Comparison of ENCODE assay signal across 36 cellular contexts in the genomic region with DNA sequence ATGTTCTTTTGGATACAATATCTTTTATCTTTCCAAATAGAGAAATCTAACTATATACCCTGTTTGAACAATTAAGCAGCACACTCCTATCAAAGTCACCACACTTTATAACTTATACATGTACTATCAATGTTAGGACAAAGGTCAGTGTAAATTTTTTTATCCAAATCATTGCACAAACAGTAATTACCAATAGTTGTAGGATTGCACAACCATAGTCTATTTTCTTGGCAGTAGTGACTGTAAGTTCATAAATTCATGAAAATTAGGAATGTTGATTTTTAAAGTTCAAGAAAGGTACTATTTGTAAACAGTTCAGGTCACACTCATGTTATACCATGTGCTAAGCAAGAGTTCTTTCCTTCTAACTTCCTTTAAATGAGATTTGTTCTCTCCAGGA. TPM values are rescaled to one million over a fixed set of nuclear protein-coding genes. Genes with fewer than 3 reads are reported as not detected.
"Had no signal": no experiment of that assay in that cellular context is flagged by ENCODE, and none has a peak within 500 bp of the region (broad histone marks: within the 10 kb centered on the region; RNA-seq: fewer than 3 reads in every experiment).

No MANE protein-coding gene starts in this region.

- H3K27ac ChIP-seq: KMS-11, Peyer's patch, SJSA1 had no signal

- H3K27me3 ChIP-seq: Peyer's patch, SJSA1 had no signal

- H3K36me3 Mint-ChIP-seq: activated CD4-positive, alpha-beta memory T cell treated with anti-CD3 and anti-CD28 coated beads for 36 hours; activated naive CD4-positive, alpha-beta T cell treated with anti-CD3 and anti-CD28 coated beads, Interleukin-2, amount 50 U/mL, for 72 hours; brain had no signal

- H3K4me3 ChIP-seq: Peyer's patch, SJSA1 had no signal

- H3K4me1 ChIP-seq: Peyer's patch, SJSA1 had no signal

- H3K4me2 ChIP-seq: KMS-11 had no signal

- H3K4me1 Mint-ChIP-seq: activated B cell treated with CpG ODN at 0.5 μM for 24 hours, brain had no signal

- H3K9ac ChIP-seq: KMS-11 had no signal

- H3K36me3 ChIP-seq: Peyer's patch, SJSA1 had no signal

- ATAC-seq: activated naive CD4-positive, alpha-beta T cell treated with anti-CD3 and anti-CD28 coated beads, Interleukin-2, amount 50 U/mL, for 72 hours; activated T-cell treated with anti-CD3 and anti-CD28 coated beads, Interleukin-2, amount 50 U/mL, for 4 hours; PC-3; SK-N-SH treated with all-trans-retinoic acid at 6 μM for 48 hours had no signal

- H3K9me3 ChIP-seq: Peyer's patch, SJSA1 had no signal

- H3K4me3 Mint-ChIP-seq: activated B cell treated with CpG ODN at 0.5 μM for 24 hours; activated CD4-positive, alpha-beta memory T cell treated with anti-CD3 and anti-CD28 coated beads for 36 hours; activated naive CD4-positive, alpha-beta T cell treated with anti-CD3 and anti-CD28 coated beads for 36 hours; activated T-cell treated with anti-CD3 and anti-CD28 coated beads, Interleukin-2, amount 50 U/mL, for 4 hours; activated T-helper 1 cell treated with anti-CD3 and anti-CD28 coated beads, Interleukin-12 subunit alpha, Interleukin-12 subunit beta, Interleukin-2, Interleukin-4 antibody, amounts not matched to agents 30 ng/mL and 10 ng/mL and 1 ng/mL, durations not matched to agents 14 hours and 24 hours and 36 hours; brain had no signal

- H3K9me3 Mint-ChIP-seq: activated B cell treated with CpG ODN at 0.5 μM for 24 hours; activated CD4-positive, alpha-beta memory T cell treated with anti-CD3 and anti-CD28 coated beads for 36 hours; activated naive CD4-positive, alpha-beta T cell treated with anti-CD3 and anti-CD28 coated beads for 36 hours; activated naive CD4-positive, alpha-beta T cell treated with anti-CD3 and anti-CD28 coated beads, Interleukin-2, amount 50 U/mL, for 72 hours; activated T-cell treated with anti-CD3 and anti-CD28 coated beads, Interleukin-2, amount 50 U/mL, for 4 hours; activated T-helper 1 cell treated with anti-CD3 and anti-CD28 coated beads, Interleukin-12 subunit alpha, Interleukin-12 subunit beta, Interleukin-2, Interleukin-4 antibody, amounts not matched to agents 30 ng/mL and 10 ng/mL and 1 ng/mL, durations not matched to agents 14 hours and 24 hours and 36 hours; brain had no signal

- DNase-seq: activated B cell treated with CpG ODN at 0.5 μM for 24 hours; activated CD4-positive, alpha-beta memory T cell treated with anti-CD3 and anti-CD28 coated beads for 36 hours; activated CD4-positive, alpha-beta T cell treated with anti-CD3 and anti-CD28 coated beads for 4 hours; activated CD4-positive, alpha-beta T cell treated with anti-CD3 and anti-CD28 coated beads, Interleukin-2, amount 50 U/mL, for 1 hour; activated CD4-positive, CD25-positive, alpha-beta regulatory T cell treated with anti-CD3 and anti-CD28 coated beads, Interleukin-2, amount 50 U/mL, for 72 hours; activated CD8-positive, alpha-beta memory T cell treated with anti-CD3 and anti-CD28 coated beads, Interleukin-2, amount 50 U/mL, for 4 hours; activated gamma-delta T cell treated with Interleukin-2 at 50 U/mL for 16 hours; activated naive CD4-positive, alpha-beta T cell treated with anti-CD3 and anti-CD28 coated beads for 36 hours; activated T-cell treated with anti-CD3 and anti-CD28 coated beads for 4 hours; activated T-cell treated with anti-CD3 and anti-CD28 coated beads, Interleukin-2, amount 50 U/mL, for 4 hours; anterior cingulate cortex; MM.1S; MV-4-11; NCI-H1092; NCI-H1436 treated with DMSO at 0.1 percent for 48 hours; NCI-H1694 treated with DMSO at 0.1 percent for 48 hours; NCI-H2029; NCI-H510A; NCI-H526; NCI-H748 treated with DMSO at 0.1 percent for 48 hours; NK-92 treated with Interleukin-12 subunit alpha and Interleukin-12 subunit beta, amount 100 ng/mL, for 24 hours; PC-3; Peyer's patch; RPMI8226; SHP77 treated with DMSO at 0.1 percent for 48 hours; SW 1271; T-helper 1 cell; T-helper 2 cell; T-helper 9 cell had no signal

- H3K27ac Mint-ChIP-seq: activated B cell treated with CpG ODN at 0.5 μM for 24 hours; activated CD4-positive, alpha-beta memory T cell treated with anti-CD3 and anti-CD28 coated beads for 36 hours; activated naive CD4-positive, alpha-beta T cell treated with anti-CD3 and anti-CD28 coated beads for 36 hours; activated naive CD4-positive, alpha-beta T cell treated with anti-CD3 and anti-CD28 coated beads, Interleukin-2, amount 50 U/mL, for 72 hours; activated T-helper 1 cell treated with anti-CD3 and anti-CD28 coated beads, Interleukin-12 subunit alpha, Interleukin-12 subunit beta, Interleukin-2, Interleukin-4 antibody, amounts not matched to agents 30 ng/mL and 10 ng/mL and 1 ng/mL, durations not matched to agents 14 hours and 24 hours and 36 hours; brain had no signal

RNA-seq across cellular contexts. Expression of a gene that starts 9.3 kb away (rescaled TPM):
- total RNA-seq: activated B cell treated with CpG ODN at 0.5 μM for 24 hours; activated CD4-positive, alpha-beta memory T cell treated with anti-CD3 and anti-CD28 coated beads for 36 hours; activated naive CD4-positive, alpha-beta T cell treated with anti-CD3 and anti-CD28 coated beads for 36 hours; activated naive CD4-positive, alpha-beta T cell treated with anti-CD3 and anti-CD28 coated beads, Interleukin-2, amount 50 U/mL, for 72 hours; activated T-cell treated with anti-CD3 and anti-CD28 coated beads, Interleukin-2, amount 50 U/mL, for 4 hours; activated T-helper 1 cell treated with anti-CD3 and anti-CD28 coated beads, Interleukin-12 subunit alpha, Interleukin-12 subunit beta, Interleukin-2, Interleukin-4 antibody, amounts not matched to agents 30 ng/mL and 10 ng/mL and 1 ng/mL, durations not matched to agents 14 hours and 24 hours and 36 hours; LHCN-M2; PC-3; Peyer's patch had no signal
